8 cellular contexts compared by ENCODE assay signal in genomic region chr17:7404737-7405412, GRCh38. TPM values are rescaled to one million over a fixed set of nuclear protein-coding genes. Genes with fewer than 3 reads are reported as not detected.
A peak's percentile ranks its signal among the peaks of the same experiment; 100 is the strongest.
DNase-seq lines count a peak whose midpoint lies in the region; ATAC-seq and TF ChIP-seq lines count a peak whose summit lies in the region.

No MANE protein-coding gene starts in this region.

- H3K27me3 ChIP-seq in WERI-Rb-1 (ENCODE audit: insufficient read depth, low read depth, severe bottlenecking) = no peaks in the 10 kb centered on the region
- no peaks in the 10 kb centered on the region for H3K27me3 ChIP-seq in effector memory CD4-positive, alpha-beta T cell (replicated peaks; ENCODE audit: control insufficient read depth, insufficient read depth, low read length, poor library complexity, severe bottlenecking)
- H3K27me3 ChIP-seq in mucosa of stomach (ENCODE audit: control insufficient read depth, insufficient read depth, low read length) = peaks cover 23% of the 10 kb centered on the region
- no peaks in the 10 kb centered on the region for H3K27me3 ChIP-seq in thoracic aorta (replicated peaks; ENCODE audit: insufficient read depth)

- peaks cover 16% of the 10 kb centered on the region for H3K36me3 ChIP-seq in WERI-Rb-1
- no peaks in the 10 kb centered on the region for H3K36me3 ChIP-seq in effector memory CD4-positive, alpha-beta T cell (ENCODE audit: control insufficient read depth, insufficient read depth, low read length)
- H3K36me3 ChIP-seq in mucosa of stomach (ENCODE audit: control insufficient read depth, insufficient read depth, low read length) = no peaks in the 10 kb centered on the region
- no peaks in the 10 kb centered on the region for H3K36me3 ChIP-seq in thoracic aorta

- H3K4me3 ChIP-seq in WERI-Rb-1 (ENCODE audit: low read depth, low read length) (peak overlapping the region; percentile 89), mucosa of stomach (ENCODE audit: low read length) (peak overlapping the region; percentile 28), thoracic aorta (peak overlapping the region; percentile 90)
- peak overlapping the region; percentile 89 for H3K4me3 ChIP-seq in effector memory CD4-positive, alpha-beta T cell (ENCODE audit: insufficient read depth, low read depth, low read length, poor library complexity, severe bottlenecking)

- TF ChIP-seq CTCF in WERI-Rb-1 (IDR thresholded peaks at IDR 0.05; ENCODE audit: low read depth, low read length) = no peak
- no peak for TF ChIP-seq CTCF in thoracic aorta (IDR thresholded peaks at IDR 0.05)

- DNase-seq in NCI-H1417 (lab: John Stamatoyannopoulos, UW) (peak; percentile 49 to 75 (median 56)), NCI-H1417 treated with DMSO at 0.1 percent for 48 hours (lab: John Stamatoyannopoulos, UW) (no peak), WERI-Rb-1 (peak; percentile 64), thoracic aorta (ENCODE audit: low spot score) (no peak)
- peak in 2 of 3 donors; percentile 62 to 63 for DNase-seq in effector memory CD4-positive, alpha-beta T cell

- H3K27ac ChIP-seq in WERI-Rb-1 (peak overlapping the region; percentile 85), thoracic aorta (peak overlapping the region; percentile 90 to 93)
- peak overlapping the region; percentile 67 for H3K27ac ChIP-seq in effector memory CD4-positive, alpha-beta T cell (ENCODE audit: insufficient read depth, low read length, poor library complexity, severe bottlenecking)

- peak; percentile 8 for ATAC-seq in HG03354 (IDR thresholded peaks at IDR 0.05; ENCODE audit: poor library complexity, severe bottlenecking, unreplicated experiment)
- peak; percentile 42 for ATAC-seq in thoracic aorta (ENCODE audit: insufficient number of reproducible peaks, low FRiP score, low read depth)
- ATAC-seq in GM21390 (IDR thresholded peaks at IDR 0.05; ENCODE audit: unreplicated experiment) = no peak

- peak overlapping the region; percentile 57 for H3K9ac ChIP-seq in mucosa of stomach (ENCODE audit: low read length)

- H3K9me3 ChIP-seq in WERI-Rb-1 (ENCODE audit: severe bottlenecking) (no peaks in the 10 kb centered on the region), mucosa of stomach (ENCODE audit: control insufficient read depth, low read length) (no peaks in the 10 kb centered on the region), thoracic aorta (no peaks in the 10 kb centered on the region)
- H3K9me3 ChIP-seq in effector memory CD4-positive, alpha-beta T cell (ENCODE audit: control insufficient read depth, low read length) = no peaks in the 10 kb centered on the region

- peaks cover 19% of the 10 kb centered on the region for H3K4me1 ChIP-seq in effector memory CD4-positive, alpha-beta T cell (ENCODE audit: control insufficient read depth, insufficient read depth, low read length, poor library complexity, severe bottlenecking)
- H3K4me1 ChIP-seq in mucosa of stomach (ENCODE audit: control insufficient read depth, insufficient read depth, low read length) (peaks cover 8% of the 10 kb centered on the region), thoracic aorta (ENCODE audit: control insufficient read depth in 1 of 2, low read depth in 2 of 2) (peaks cover 18% of the 10 kb centered on the region in 2 donors)

RNA-seq across cellular contexts. Expression of gene TMEM256, which starts 1.0 kb away (rescaled TPM):
- 10 to 100 TPM; 27.9 to 88.9 TPM for total RNA-seq in thoracic aorta

RNA-seq across cellular contexts. Expression of gene NLGN2, which starts 2.8 kb away (rescaled TPM):
- 10 to 100 TPM in 1 of 2 donors, 1 to 10 TPM in 1; 9.2 to 20.8 TPM for total RNA-seq in thoracic aorta

RNA-seq across cellular contexts. Expression of gene PLSCR3, which starts 10.6 kb away (rescaled TPM):
- 10 to 100 TPM; 31.0 to 49.4 TPM for total RNA-seq in thoracic aorta

RNA-seq across cellular contexts. Expression of gene SPEM1, which starts 15.2 kb away (rescaled TPM):
- not detected for total RNA-seq in thoracic aorta

RNA-seq across cellular contexts. Expression of gene SPEM2, which starts 20.5 kb away (rescaled TPM):
- total RNA-seq in thoracic aorta = not detected

Comparison
In these comparisons a context has a peak if more than half of its experiments do, and no peak if none do; other contexts are left out.
1. DNase-seq: peak in NCI-H1417 (3 of 3), WERI-Rb-1 (single experiment) and effector memory CD4-positive, alpha-beta T cell (2 of 3); none in NCI-H1417 treated with DMSO at 0.1 percent for 48 hours (single experiment) and thoracic aorta (single experiment).
2. H3K4me3 ChIP-seq: peak in every context shown above with its lines; median percentile 90 in thoracic aorta; 89 in WERI-Rb-1; 89 in effector memory CD4-positive, alpha-beta T cell; 28 in mucosa of stomach.
3. Peak in every context shown above with its lines, with median percentiles within 50 percentile points of each other: H3K27ac ChIP-seq.